In genomic region chr22:29799217-29799680, GRCh38 we compare ENCODE assay signal across 8 cellular contexts. TPM values are rescaled to one million over a fixed set of nuclear protein-coding genes. Genes with fewer than 3 reads are reported as not detected.
DNase-seq lines count a peak whose midpoint lies in the region; ATAC-seq and TF ChIP-seq lines count a peak whose summit lies in the region.

No MANE protein-coding gene starts in this region.

- intact Hi-C loops in aorta (cut with DNase I), result no loop called here

- peak; percentile 26 for TF ChIP-seq CTCF in choroid plexus epithelial cell (conservative IDR thresholded peaks at IDR 0.05; ENCODE audit: low read depth, low read length)
- no peak for TF ChIP-seq CTCF in lung (IDR thresholded peaks at IDR 0.05; ENCODE audit: control extremely low read depth, extremely low read depth)

- H3K4me2 ChIP-seq in mesendoderm (ENCODE audit: low read length), result no peak overlapping the region

- H3K4ac ChIP-seq in mesendoderm (ENCODE audit: low read depth, low read length), result no peak overlapping the region

- no peak for DNase-seq in CD4-positive, CD25-positive, alpha-beta regulatory T cell
- DNase-seq in NCI-H2196 treated with DMSO at 0.1 percent for 48 hours (lab: John Stamatoyannopoulos, UW; ENCODE audit: unreplicated experiment), result peak; percentile 17
- DNase-seq in choroid plexus epithelial cell (ENCODE audit: low read depth), result peak; percentile 93
- DNase-seq in lung (ENCODE audit: low spot score), result peak; percentile 95
- DNase-seq in aorta, result peak; percentile 89 to 95
- DNase-seq in mesendoderm, result no peak

- no peak overlapping the region for H3K56ac ChIP-seq in mesendoderm (ENCODE audit: low read length)

- H3K36me3 ChIP-seq in CD4-positive, CD25-positive, alpha-beta regulatory T cell (ENCODE audit: control insufficient read depth, insufficient read depth, low read length), result peaks cover 88% of the 10 kb centered on the region
- peaks cover 17 to 43% of the 10 kb centered on the region in 2 donors for H3K36me3 ChIP-seq in lung (ENCODE audit: control insufficient read depth in 2 of 2, insufficient read depth in 2 of 2, low read length in 2 of 2)
- H3K36me3 ChIP-seq in aorta (ENCODE audit: control insufficient read depth in 1 of 2, insufficient read depth in 2 of 2, low read length in 1 of 2), result peaks cover 0 to 11% of the 10 kb centered on the region in 2 donors
- peaks cover 15% of the 10 kb centered on the region for H3K36me3 ChIP-seq in mesendoderm (ENCODE audit: control insufficient read depth, insufficient read depth, low read length)

- H3K9me3 ChIP-seq in CD4-positive, CD25-positive, alpha-beta regulatory T cell (ENCODE audit: control insufficient read depth in 2 of 2, low read length in 2 of 2), result no peaks in the 10 kb centered on the region
- no peaks in the 10 kb centered on the region for H3K9me3 ChIP-seq in lung (ENCODE audit: control insufficient read depth in 2 of 2, insufficient read depth in 1 of 2, low read length in 1 of 2)
- no peaks in the 10 kb centered on the region for H3K9me3 ChIP-seq in aorta (ENCODE audit: control insufficient read depth, low read length)

- no peaks in the 10 kb centered on the region for H3K79me1 ChIP-seq in mesendoderm (ENCODE audit: low read length)

- H3K27me3 ChIP-seq in CD4-positive, CD25-positive, alpha-beta regulatory T cell (ENCODE audit: control insufficient read depth, insufficient read depth, low read length), result no peaks in the 10 kb centered on the region
- H3K27me3 ChIP-seq in lung (ENCODE audit: control insufficient read depth, insufficient read depth), result no peaks in the 10 kb centered on the region
- H3K27me3 ChIP-seq in aorta (ENCODE audit: control insufficient read depth in 1 of 2, insufficient read depth in 2 of 2, low read length in 1 of 2), result no peaks in the 10 kb centered on the region
- H3K27me3 ChIP-seq in mesendoderm (ENCODE audit: insufficient read depth, low read length, poor library complexity), result no peaks in the 10 kb centered on the region

- no peak overlapping the region for H2AK5ac ChIP-seq in mesendoderm (ENCODE audit: low read length)

- H3K27me3 Mint-ChIP-seq in CD4-positive, CD25-positive, alpha-beta regulatory T cell, result no peaks in the 10 kb centered on the region

- 22 to 24% methylated on average over 8 of the region's 8 CpGs for whole genome bisulfite sequencing in lung, 2 donors
- 53 to 58% methylated on average over 8 of the region's 8 CpGs for WGBS in aorta, 2 donors
- WGBS in mesendoderm (ENCODE audit: extremely low coverage, insufficient coverage, low lambda C conversion rate), result no CpG with 5 or more reads among the region's 8 CpGs

- H3K27ac Mint-ChIP-seq in CD4-positive, CD25-positive, alpha-beta regulatory T cell, result peak overlapping the region in 2 of 3 donors; percentile 15 to 78

- no peak overlapping the region for H3K18ac ChIP-seq in mesendoderm (ENCODE audit: low read length)

- no peak overlapping the region for H2BK15ac ChIP-seq in mesendoderm (replicated peaks; ENCODE audit: low read depth)

- no peak overlapping the region for H3K4me3 Mint-ChIP-seq in CD4-positive, CD25-positive, alpha-beta regulatory T cell

- no peak overlapping the region for H2BK5ac ChIP-seq in mesendoderm (ENCODE audit: low read length)

- no peaks in the 10 kb centered on the region for H3K9me3 Mint-ChIP-seq in CD4-positive, CD25-positive, alpha-beta regulatory T cell

- no peak for ATAC-seq in CD4-positive, CD25-positive, alpha-beta regulatory T cell (ENCODE audit: low read depth in 2 of 2)
- peak; percentile 87 for ATAC-seq in lung (ENCODE audit: insufficient read depth, low FRiP score)
- ATAC-seq in aorta (ENCODE audit: low FRiP score), result peak; percentile 94
- ATAC-seq in GM21390 (IDR thresholded peaks at IDR 0.05; ENCODE audit: unreplicated experiment), result no peak
- ATAC-seq in GM21360 (IDR thresholded peaks at IDR 0.05; ENCODE audit: unreplicated experiment), result no peak

- no peak overlapping the region for H2BK120ac ChIP-seq in mesendoderm (ENCODE audit: low read depth, low read length)

- H3K23ac ChIP-seq in mesendoderm (ENCODE audit: low read length), result no peak overlapping the region

- H3K9ac ChIP-seq in mesendoderm (ENCODE audit: low read length), result no peak overlapping the region

- H3K4me1 ChIP-seq in CD4-positive, CD25-positive, alpha-beta regulatory T cell (ENCODE audit: control insufficient read depth, insufficient read depth, low read length, poor library complexity, severe bottlenecking), result no peaks in the 10 kb centered on the region
- H3K4me1 ChIP-seq in lung (ENCODE audit: control insufficient read depth in 2 of 2, insufficient read depth in 2 of 2, low read length in 2 of 2) (peaks cover 0 to 15% of the 10 kb centered on the region in 2 donors), aorta (ENCODE audit: control insufficient read depth in 1 of 2, insufficient read depth in 2 of 2, low read length in 2 of 2) (no peaks in the 10 kb centered on the region), mesendoderm (ENCODE audit: control insufficient read depth, low read depth, low read length) (peaks cover 2% of the 10 kb centered on the region)

- H4K8ac ChIP-seq in mesendoderm (ENCODE audit: low read depth, low read length), result no peak overlapping the region

- H3K4me3 ChIP-seq in CD4-positive, CD25-positive, alpha-beta regulatory T cell (ENCODE audit: low read depth, low read length), result no peak overlapping the region
- H3K4me3 ChIP-seq in choroid plexus epithelial cell (ENCODE audit: low read depth, low read length), result no peak overlapping the region
- H3K4me3 ChIP-seq in lung, result no peak overlapping the region
- no peak overlapping the region for H3K4me3 ChIP-seq in aorta (ENCODE audit: low read length in 2 of 2)
- H3K4me3 ChIP-seq in mesendoderm (ENCODE audit: low read length), result no peak overlapping the region

- H3K4me1 Mint-ChIP-seq in CD4-positive, CD25-positive, alpha-beta regulatory T cell, result peaks cover 0 to 6% (median 0%) of the 10 kb centered on the region in 4 donors

- H3K27ac ChIP-seq in CD4-positive, CD25-positive, alpha-beta regulatory T cell (ENCODE audit: insufficient read depth, low read length, poor library complexity, severe bottlenecking), result no peak overlapping the region
- H3K27ac ChIP-seq in lung (ENCODE audit: low read depth in 1 of 2, low read length in 1 of 2) (peak overlapping the region in 1 of 2 donors; percentile 92), aorta (ENCODE audit: low read depth in 1 of 2, low read length in 2 of 2) (peak overlapping the region in 1 of 2 donors; percentile 31), mesendoderm (ENCODE audit: low read depth, low read length) (no peak overlapping the region)

- H3K79me2 ChIP-seq in mesendoderm (ENCODE audit: control insufficient read depth, insufficient read depth, low read length), result no peaks in the 10 kb centered on the region

- H3K36me3 Mint-ChIP-seq in CD4-positive, CD25-positive, alpha-beta regulatory T cell, result peaks cover 42% of the 10 kb centered on the region

- H4K5ac ChIP-seq in mesendoderm (ENCODE audit: low read length), result no peak overlapping the region

RNA-seq across cellular contexts. Expression of gene UQCR10, which starts 32.1 kb away (rescaled TPM):
- 49.0 TPM for total RNA-seq in CD4-positive, CD25-positive, alpha-beta regulatory T cell
- 100 to 1,000 TPM; 296 to 420 (median 350) TPM for polyA plus RNA-seq in CD4-positive, CD25-positive, alpha-beta regulatory T cell
- total RNA-seq in lung, result 10 to 100 TPM; 67.5 to 92.4 TPM
- 100 to 1,000 TPM; 174 to 290 TPM for polyA plus RNA-seq in lung
- total RNA-seq in aorta, result 10 to 100 TPM; 41.4 to 42.4 TPM
- 100 to 1,000 TPM in 1 of 2 donors, 10 to 100 TPM in 1; 88.4 to 189 TPM for polyA plus RNA-seq in aorta
- 135 TPM for polyA plus RNA-seq in mesendoderm (2013, experiment 1 of 2)
- polyA plus RNA-seq in mesendoderm (2013, experiment 2 of 2), result 136 TPM

RNA-seq across cellular contexts. Expression of gene ZMAT5, which starts 32.4 kb away (rescaled TPM):
- 18.6 TPM for total RNA-seq in CD4-positive, CD25-positive, alpha-beta regulatory T cell
- polyA plus RNA-seq in CD4-positive, CD25-positive, alpha-beta regulatory T cell, result 10 to 100 TPM; 49.5 to 69.9 (median 62.9) TPM
- total RNA-seq in lung, result 10 to 100 TPM; 11.2 to 23.7 TPM
- polyA plus RNA-seq in lung, result 10 to 100 TPM; 27.1 to 32.5 TPM
- total RNA-seq in aorta, result 10 to 100 TPM; 11.3 to 18.4 TPM
- 10 to 100 TPM; 20.0 to 29.0 TPM for polyA plus RNA-seq in aorta
- polyA plus RNA-seq in mesendoderm (2013, experiment 1 of 2), result 10.6 TPM
- polyA plus RNA-seq in mesendoderm (2013, experiment 2 of 2), result 11.3 TPM

RNA-seq across cellular contexts. Expression of gene ASCC2, which starts 38.8 kb away (rescaled TPM):
- 94.0 TPM for total RNA-seq in CD4-positive, CD25-positive, alpha-beta regulatory T cell
- polyA plus RNA-seq in CD4-positive, CD25-positive, alpha-beta regulatory T cell, result 10 to 100 TPM; 39.3 to 44.9 (median 42.6) TPM
- 10 to 100 TPM; 38.6 to 61.6 TPM for total RNA-seq in lung
- polyA plus RNA-seq in lung, result 10 to 100 TPM; 46.5 to 60.8 TPM
- total RNA-seq in aorta, result 10 to 100 TPM; 36.9 to 58.0 TPM
- polyA plus RNA-seq in aorta, result 10 to 100 TPM; 21.2 to 42.3 TPM
- 40.2 TPM for polyA plus RNA-seq in mesendoderm (2013, experiment 1 of 2)
- polyA plus RNA-seq in mesendoderm (2013, experiment 2 of 2), result 41.6 TPM

Comparison
In these comparisons a context has a peak if more than half of its experiments do, and no peak if none do; other contexts are left out.
1. ATAC-seq: peak in lung (single experiment) and aorta (single experiment); none in CD4-positive, CD25-positive, alpha-beta regulatory T cell (0 of 2), GM21390 (single experiment) and GM21360 (single experiment).
2. DNase-seq: peak in NCI-H2196 treated with DMSO at 0.1 percent for 48 hours (single experiment), choroid plexus epithelial cell (single experiment), lung (single experiment) and aorta (2 of 2); none in CD4-positive, CD25-positive, alpha-beta regulatory T cell (0 of 3) and mesendoderm (single experiment).